ENCODE assay signal across 10 cellular contexts in genomic region chr2:239600650-239601049, GRCh38.
"Had no signal": no experiment of that assay in that cellular context is flagged by ENCODE, and none has a peak within 500 bp of the region (broad histone marks: within the 10 kb centered on the region; RNA-seq: fewer than 3 reads in every experiment).

No MANE protein-coding gene starts in this region.

- DNase-seq: foreskin keratinocyte, left ventricle myocardium inferior, mesenchymal stem cell, nephron progenitor cell, T-helper 2 cell, thyroid gland had no signal

- H3K27ac ChIP-seq: ascending aorta, foreskin keratinocyte, heart left ventricle, left ventricle myocardium inferior, thyroid gland, vagina had no signal

- H3K36me3 ChIP-seq: ascending aorta, heart left ventricle, left ventricle myocardium inferior, thyroid gland, vagina had no signal

- H3K27me3 ChIP-seq: ascending aorta, foreskin keratinocyte, thyroid gland, vagina had no signal

- H3K4me3 Mint-ChIP-seq: nephron progenitor cell had no signal

- H3K4me3 ChIP-seq: ascending aorta, heart left ventricle, left ventricle myocardium inferior, thyroid gland, vagina had no signal

- ATAC-seq: activated CD4-positive, CD25-positive, alpha-beta regulatory T cell treated with anti-CD3 and anti-CD28 coated beads, Interleukin-2, amount 50 U/mL, for 24 hours; foreskin keratinocyte; heart left ventricle had no signal

- H3K4me1 ChIP-seq: ascending aorta, foreskin keratinocyte, left ventricle myocardium inferior, thyroid gland, vagina had no signal

- H3K27ac Mint-ChIP-seq: nephron progenitor cell had no signal

- H3K9me3 ChIP-seq: ascending aorta, thyroid gland, vagina had no signal
